In the genomic region with DNA sequence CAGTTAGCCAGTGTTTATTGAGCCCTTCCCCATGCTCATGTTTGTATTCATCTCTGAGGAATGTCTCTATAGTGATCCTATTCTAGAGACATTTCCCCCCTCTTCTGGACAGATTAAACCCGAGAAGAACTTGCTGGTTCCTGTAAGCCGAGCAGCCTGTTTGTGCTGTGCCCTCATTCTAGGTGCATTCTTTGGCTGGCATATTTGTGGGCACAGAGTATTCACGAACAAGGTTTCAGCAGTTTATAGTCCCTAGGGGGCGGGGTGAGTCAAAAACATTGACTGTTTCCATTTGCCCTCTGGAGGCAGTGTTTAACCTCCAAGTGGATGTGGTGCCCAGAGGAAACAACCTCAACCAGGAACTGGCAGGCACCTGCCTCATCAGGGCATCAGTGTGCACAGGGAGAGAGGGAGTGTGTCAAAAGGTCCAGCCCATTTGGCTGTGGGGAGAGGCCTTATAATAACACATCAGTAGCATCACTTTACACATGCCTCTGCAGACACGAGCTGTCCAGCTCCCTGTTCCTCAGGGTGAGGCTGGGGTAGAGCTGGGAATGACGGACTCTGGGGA, we compare ENCODE assay signal across 1 cellular context.
TF ChIP-seq lines count a peak whose summit lies in the region.

No MANE protein-coding gene starts in this region.

TF ChIP-seq in HEK293, 187 proteins besides CTCF, POLR2A, EP300 and RAD21 (continued from another document):
- TF ChIP-seq, protein P1, sequence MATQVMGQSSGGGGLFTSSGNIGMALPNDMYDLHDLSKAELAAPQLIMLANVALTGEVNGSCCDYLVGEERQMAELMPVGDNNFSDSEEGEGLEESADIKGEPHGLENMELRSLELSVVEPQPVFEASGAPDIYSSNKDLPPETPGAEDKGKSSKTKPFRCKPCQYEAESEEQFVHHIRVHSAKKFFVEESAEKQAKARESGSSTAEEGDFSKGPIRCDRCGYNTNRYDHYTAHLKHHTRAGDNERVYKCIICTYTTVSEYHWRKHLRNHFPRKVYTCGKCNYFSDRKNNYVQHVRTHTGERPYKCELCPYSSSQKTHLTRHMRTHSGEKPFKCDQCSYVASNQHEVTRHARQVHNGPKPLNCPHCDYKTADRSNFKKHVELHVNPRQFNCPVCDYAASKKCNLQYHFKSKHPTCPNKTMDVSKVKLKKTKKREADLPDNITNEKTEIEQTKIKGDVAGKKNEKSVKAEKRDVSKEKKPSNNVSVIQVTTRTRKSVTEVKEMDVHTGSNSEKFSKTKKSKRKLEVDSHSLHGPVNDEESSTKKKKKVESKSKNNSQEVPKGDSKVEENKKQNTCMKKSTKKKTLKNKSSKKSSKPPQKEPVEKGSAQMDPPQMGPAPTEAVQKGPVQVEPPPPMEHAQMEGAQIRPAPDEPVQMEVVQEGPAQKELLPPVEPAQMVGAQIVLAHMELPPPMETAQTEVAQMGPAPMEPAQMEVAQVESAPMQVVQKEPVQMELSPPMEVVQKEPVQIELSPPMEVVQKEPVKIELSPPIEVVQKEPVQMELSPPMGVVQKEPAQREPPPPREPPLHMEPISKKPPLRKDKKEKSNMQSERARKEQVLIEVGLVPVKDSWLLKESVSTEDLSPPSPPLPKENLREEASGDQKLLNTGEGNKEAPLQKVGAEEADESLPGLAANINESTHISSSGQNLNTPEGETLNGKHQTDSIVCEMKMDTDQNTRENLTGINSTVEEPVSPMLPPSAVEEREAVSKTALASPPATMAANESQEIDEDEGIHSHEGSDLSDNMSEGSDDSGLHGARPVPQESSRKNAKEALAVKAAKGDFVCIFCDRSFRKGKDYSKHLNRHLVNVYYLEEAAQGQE (tag by site-specific recombination; IDR thresholded peaks at IDR 0.05) = peak; percentile 63; the same call in 1 of the 2 replicates
- TF ChIP-seq, protein P2, sequence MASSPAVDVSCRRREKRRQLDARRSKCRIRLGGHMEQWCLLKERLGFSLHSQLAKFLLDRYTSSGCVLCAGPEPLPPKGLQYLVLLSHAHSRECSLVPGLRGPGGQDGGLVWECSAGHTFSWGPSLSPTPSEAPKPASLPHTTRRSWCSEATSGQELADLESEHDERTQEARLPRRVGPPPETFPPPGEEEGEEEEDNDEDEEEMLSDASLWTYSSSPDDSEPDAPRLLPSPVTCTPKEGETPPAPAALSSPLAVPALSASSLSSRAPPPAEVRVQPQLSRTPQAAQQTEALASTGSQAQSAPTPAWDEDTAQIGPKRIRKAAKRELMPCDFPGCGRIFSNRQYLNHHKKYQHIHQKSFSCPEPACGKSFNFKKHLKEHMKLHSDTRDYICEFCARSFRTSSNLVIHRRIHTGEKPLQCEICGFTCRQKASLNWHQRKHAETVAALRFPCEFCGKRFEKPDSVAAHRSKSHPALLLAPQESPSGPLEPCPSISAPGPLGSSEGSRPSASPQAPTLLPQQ (tag by site-specific recombination; IDR thresholded peaks at IDR 0.05) = 0 out of 2 replicates have a peak, but pooled peaks have one; percentile 27
- TF ChIP-seq ZNF776 (tag by site-specific recombination; IDR thresholded peaks at IDR 0.05; ENCODE audit: borderline replicate concordance) = no peak
- TF ChIP-seq ZSCAN16 (tag by site-specific recombination; IDR thresholded peaks at IDR 0.05) = 0 out of 2 replicates have a peak, but pooled peaks have one; percentile 15
- no peak for TF ChIP-seq EGR2 (tag by site-specific recombination; IDR thresholded peaks at IDR 0.05; ENCODE audit: low read depth)
- TF ChIP-seq ZNF335 (tag by site-specific recombination; conservative IDR thresholded peaks at IDR 0.05) = 0 out of 2 replicates have a peak, but pooled peaks have one; percentile 21
- no peak for TF ChIP-seq OSR2 (tag by site-specific recombination; IDR thresholded peaks at IDR 0.05)
- peak; percentile 83; the same call in 1 of the 2 replicates for TF ChIP-seq ZBTB48 (tag by site-specific recombination; IDR thresholded peaks at IDR 0.05)
- no peak for TF ChIP-seq ZNF792 (tag by site-specific recombination; IDR thresholded peaks at IDR 0.05)
- 0 out of 2 replicates have a peak, but pooled peaks have one; percentile 17 for TF ChIP-seq ZBTB17 (tag by site-specific recombination; IDR thresholded peaks at IDR 0.05)
- TF ChIP-seq ZNF394 (tag by site-specific recombination; IDR thresholded peaks at IDR 0.05; ENCODE audit: borderline replicate concordance) = no peak
